8 cellular contexts compared by ENCODE assay signal in the genomic region with DNA sequence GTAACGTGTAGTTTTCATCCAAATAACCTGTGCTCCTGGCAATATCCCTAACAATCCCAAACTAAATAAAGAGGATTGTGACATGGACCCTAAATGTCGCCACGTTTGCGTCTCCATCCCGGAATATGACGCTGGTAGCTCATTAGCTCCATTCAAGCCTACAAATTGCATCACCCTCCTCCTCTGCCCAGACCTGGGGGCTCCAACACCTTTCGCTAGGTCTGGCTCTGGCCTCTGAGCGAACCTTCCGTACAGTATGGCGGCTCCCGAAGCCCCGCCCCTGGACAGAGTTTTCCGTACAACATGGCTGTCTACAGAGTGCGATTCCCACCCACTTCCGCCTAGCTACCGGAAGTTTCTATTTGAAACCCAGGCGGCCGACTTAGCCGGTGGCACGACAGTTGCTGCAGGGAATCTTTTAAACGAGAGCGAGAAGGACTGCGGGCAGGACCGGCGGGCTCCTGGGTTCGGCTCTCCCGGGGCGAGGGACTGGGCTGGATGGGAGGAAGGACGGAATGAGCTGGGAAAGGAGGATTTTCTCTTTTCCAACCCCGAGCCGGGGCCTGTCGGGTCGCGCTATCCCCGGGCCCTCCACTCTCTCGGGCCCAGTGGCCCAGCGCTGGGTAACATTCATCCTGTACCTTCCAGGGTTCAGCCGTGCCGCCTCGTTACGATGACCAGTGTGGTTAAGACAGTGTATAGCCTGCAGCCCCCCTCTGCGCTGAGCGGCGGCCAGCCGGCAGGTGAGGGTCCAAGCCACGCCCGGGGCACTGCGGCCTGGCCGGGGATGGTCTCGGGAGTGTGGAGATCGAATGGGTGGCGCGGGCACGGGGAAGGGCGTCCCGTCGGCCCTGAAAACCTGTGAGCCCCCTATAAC. TPM values are rescaled to one million over a fixed set of nuclear protein-coding genes. Genes with fewer than 3 reads are reported as not detected.
DNase-seq lines count a peak whose midpoint lies in the region; TF ChIP-seq lines count a peak whose summit lies in the region.

KNSTRN (plus strand) TSS at position 142 of the 877 bp plus-strand sequence; CDS start at position 257, 115 bp downstream.

- H3K18ac ChIP-seq in H9 (ENCODE audit: insufficient read length, low read depth, low read length), result peak within 1 kb of the TSS; percentile 61

- peaks cover 4% of the 10 kb centered on the region for H3K4me1 ChIP-seq in H9 (ENCODE audit: insufficient read depth, low read length)

- peak within 1 kb of the TSS; percentile 79 for H3K4me3 ChIP-seq in MG63

- H3K23me2 ChIP-seq in H9 (ENCODE audit: insufficient read length, low read depth, low read length, poor library complexity, severe bottlenecking), result peaks cover 5% of the 10 kb centered on the region

- H4K8ac ChIP-seq in H9 (replicated peaks; ENCODE audit: insufficient read length, low read depth, low read length), result no peak within 1 kb of the TSS

- no peak within 1 kb of the TSS for H2AK5ac ChIP-seq in H9 (ENCODE audit: insufficient read length, low read length)

- peaks cover 7% of the 10 kb centered on the region; the same call in 1 of the 2 replicates for H3K79me2 ChIP-seq in H9 (ENCODE audit: insufficient read depth, low read length)

- H3K36me3 Mint-ChIP-seq in H9 (ENCODE audit: insufficient read depth in 1 of 3, low read depth in 3 of 3), result peaks cover 33 to 42% (median 38%) of the 10 kb centered on the region in 3 experiments
- peaks cover 42% of the 10 kb centered on the region for H3K36me3 Mint-ChIP-seq in nephron progenitor cell (ENCODE audit: low read depth)
- peaks cover 33% of the 10 kb centered on the region for H3K36me3 Mint-ChIP-seq in stimulated activated naive CD8-positive, alpha-beta T cell treated with anti-CD3 and anti-CD28 coated beads, Interleukin-15, Interleukin-2, amounts not matched to agents 100 ng/mL and 50 ng/mL, for 24 hours (ENCODE audit: low read depth)

- peak; percentile 95 for DNase-seq in ELR (ENCODE audit: low read depth)
- DNase-seq in H9, result peak; percentile 97
- peak; percentile 90 for DNase-seq in MG63
- peak; percentile 94 to 95 for DNase-seq in SHP77 (lab: John Stamatoyannopoulos, UW)
- peak; percentile 85 for DNase-seq in activated T-helper 9 cell treated with anti-CD3 and anti-CD28 coated beads, Interleukin-2, amount 50 U/mL, for 16 hours (ENCODE audit: low read depth)
- DNase-seq in fibroblast of the conjunctiva (ENCODE audit: low read depth), result peak; percentile 85
- peak; percentile 91 for DNase-seq in nephron progenitor cell

- H3K27me3 Mint-ChIP-seq in H9 (ENCODE audit: low read depth) (no peaks in the 10 kb centered on the region), nephron progenitor cell (ENCODE audit: low read depth, poor library complexity) (peaks cover 7% of the 10 kb centered on the region)
- H3K27me3 Mint-ChIP-seq in stimulated activated naive CD8-positive, alpha-beta T cell treated with anti-CD3 and anti-CD28 coated beads, Interleukin-15, Interleukin-2, amounts not matched to agents 100 ng/mL and 50 ng/mL, for 24 hours, result no peaks in the 10 kb centered on the region

- peak within 1 kb of the TSS; percentile 85 for H3K9ac ChIP-seq in H9 (ENCODE audit: extremely low read depth, insufficient read length, low read length)

- H3K4me1 Mint-ChIP-seq in H9 (peaks cover 18 to 20% of the 10 kb centered on the region in 2 experiments), nephron progenitor cell (peaks cover 37% of the 10 kb centered on the region)
- H3K4me1 Mint-ChIP-seq in stimulated activated naive CD8-positive, alpha-beta T cell treated with anti-CD3 and anti-CD28 coated beads, Interleukin-15, Interleukin-2, amounts not matched to agents 100 ng/mL and 50 ng/mL, for 24 hours (ENCODE audit: low read depth), result peaks cover 16% of the 10 kb centered on the region

- H4K20me1 ChIP-seq in H9 (ENCODE audit: control insufficient read depth, insufficient read depth, insufficient read length), result no peaks in the 10 kb centered on the region

- H3K9me3 ChIP-seq in H9 (ENCODE audit: control insufficient read depth, low read depth, low read length), result no peaks in the 10 kb centered on the region
- H3K9me3 ChIP-seq in MG63, result peaks cover 9% of the 10 kb centered on the region

- no peak within 1 kb of the TSS for H3K27ac ChIP-seq in H9 (ENCODE audit: insufficient read length, low read depth, low read length)

- peak within 1 kb of the TSS; percentile 91 for H3K4me2 ChIP-seq in H9 (ENCODE audit: insufficient read depth, insufficient read length, low read length)

- peaks cover 4% of the 10 kb centered on the region for H3K79me1 ChIP-seq in H9 (ENCODE audit: insufficient read depth, low read depth, low read length, poor library complexity, severe bottlenecking)

- H3K4ac ChIP-seq in H9 (ENCODE audit: low read depth, low read length), result no peak within 1 kb of the TSS

- peaks cover 2 to 7% of the 10 kb centered on the region in 2 experiments; a peak in 3 of 5 replicates for H3K9me3 Mint-ChIP-seq in H9
- no peaks in the 10 kb centered on the region for H3K9me3 Mint-ChIP-seq in nephron progenitor cell
- H3K9me3 Mint-ChIP-seq in stimulated activated naive CD8-positive, alpha-beta T cell treated with anti-CD3 and anti-CD28 coated beads, Interleukin-15, Interleukin-2, amounts not matched to agents 100 ng/mL and 50 ng/mL, for 24 hours, result no peaks in the 10 kb centered on the region

- no CpG with 5 or more reads among the region's 57 CpGs for WGBS in H9 (ENCODE audit: extremely low coverage, insufficient read length, low lambda C conversion rate)

- no peak within 1 kb of the TSS for H3K56ac ChIP-seq in H9 (ENCODE audit: insufficient read length, low read depth, low read length)

- peaks cover 28% of the 10 kb centered on the region for H3K36me3 ChIP-seq in MG63

- H3T11ph ChIP-seq in H9 (ENCODE audit: low read length), result no peak within 1 kb of the TSS

- no peaks in the 10 kb centered on the region for H3K27me3 ChIP-seq in H9 (ENCODE audit: insufficient read depth, low read length)
- no peaks in the 10 kb centered on the region for H3K27me3 ChIP-seq in MG63

- H3K4me3 Mint-ChIP-seq in H9 (peak within 1 kb of the TSS; percentile 83 to 92), nephron progenitor cell (peak within 1 kb of the TSS; percentile 99)
- H3K4me3 Mint-ChIP-seq in stimulated activated naive CD8-positive, alpha-beta T cell treated with anti-CD3 and anti-CD28 coated beads, Interleukin-15, Interleukin-2, amounts not matched to agents 100 ng/mL and 50 ng/mL, for 24 hours, result peak within 1 kb of the TSS; percentile 92

- no peak for TF ChIP-seq CTCF in H9 (conservative IDR thresholded peaks at IDR 0.05)
- no peak for TF ChIP-seq CTCF in nephron progenitor cell (IDR thresholded peaks at IDR 0.05)

- no peak within 1 kb of the TSS for H2BK20ac ChIP-seq in H9 (ENCODE audit: low read depth, low read length, poor library complexity, severe bottlenecking)

- H2BK15ac ChIP-seq in H9 (ENCODE audit: low read depth, low read length), result no peak within 1 kb of the TSS

- no peak within 1 kb of the TSS for H3K23ac ChIP-seq in H9 (ENCODE audit: insufficient read length, low read depth, low read length)

- peak within 1 kb of the TSS; percentile 84 for H3K14ac ChIP-seq in H9 (ENCODE audit: insufficient read depth, low read length)

- H2BK120ac ChIP-seq in H9 (ENCODE audit: low read depth, low read length, poor library complexity, severe bottlenecking), result no peak within 1 kb of the TSS

- H4K91ac ChIP-seq in H9 (ENCODE audit: insufficient read length, low read depth, low read length), result no peak within 1 kb of the TSS

- peak within 1 kb of the TSS; percentile 65 for H2AFZ ChIP-seq in H9 (ENCODE audit: low read length)

- H2BK5ac ChIP-seq in H9 (ENCODE audit: insufficient read length, low read length), result no peak within 1 kb of the TSS

- peak within 1 kb of the TSS; percentile 80 to 97 (median 93) for H3K27ac Mint-ChIP-seq in H9
- H3K27ac Mint-ChIP-seq in nephron progenitor cell, result peak within 1 kb of the TSS; percentile 95
- peak within 1 kb of the TSS; percentile 79 for H3K27ac Mint-ChIP-seq in stimulated activated naive CD8-positive, alpha-beta T cell treated with anti-CD3 and anti-CD28 coated beads, Interleukin-15, Interleukin-2, amounts not matched to agents 100 ng/mL and 50 ng/mL, for 24 hours

- no peak within 1 kb of the TSS for H4K5ac ChIP-seq in H9 (ENCODE audit: insufficient read length, low read depth, low read length)

- H2BK12ac ChIP-seq in H9 (ENCODE audit: insufficient read length, low read depth, low read length), result no peak within 1 kb of the TSS

RNA-seq across cellular contexts. Expression of gene KNSTRN, which starts in this region (rescaled TPM):
- total RNA-seq in H9 (2021), result 53.9 TPM in 2 replicates
- total RNA-seq in MG63 (2014; rRNA removed; shearing (Covaris generic); ENCODE audit: low replicate concordance), result 72.1 and 101 TPM in 2 replicates
